1 cellular context compared by ENCODE assay signal in genomic region chr20:44773070-44773829, GRCh38.
TF ChIP-seq lines count a peak whose summit lies in the region.

No MANE protein-coding gene starts in this region.

TF ChIP-seq in H1, 55 proteins besides CTCF, POLR2A, EP300 and RAD21:
- TF ChIP-seq SIN3A (conservative IDR thresholded peaks at IDR 0.05 in 1 of 2, IDR thresholded peaks at IDR 0.05 in 1 of 2; ENCODE audit: low read depth in 1 of 2, low read length in 2 of 2) (no peak), CTBP2 (IDR thresholded peaks at IDR 0.05; ENCODE audit: borderline replicate concordance, insufficient read depth, insufficient read length, low read length) (no peak), ASH2L (IDR thresholded peaks at IDR 0.05; ENCODE audit: low read length) (no peak), JUND (IDR thresholded peaks at IDR 0.05; ENCODE audit: low read length) (no peak), RXRA (IDR thresholded peaks at IDR 0.05; ENCODE audit: insufficient read depth, low read depth, low read length) (no peak), TAF7 (optimal IDR thresholded peaks at IDR 0.05; ENCODE audit: borderline replicate concordance, low read depth, low read length) (no peak)
